Comparison of ENCODE assay signal across 8 cellular contexts in genomic region chr15:41568350-41569017, GRCh38. TPM values are rescaled to one million over a fixed set of nuclear protein-coding genes. Genes with fewer than 3 reads are reported as not detected.
DNase-seq lines count a peak whose midpoint lies in the region; ATAC-seq, FAIRE-seq and TF ChIP-seq lines count a peak whose summit lies in the region.

No MANE protein-coding gene starts in this region.

- CTCF ChIA-PET in endothelial cell of umbilical vein (lab: Charles Lee), result interaction anchor here (1.7 to 3.9 kb wide), 3 partner anchors 11 to 35 kb away, joined by 4 to 16 read pairs (median 9); no protein-coding TSS in a partner anchor
- CTCF ChIA-PET in activated CD8-positive, alpha-beta T cell treated with anti-CD3 and anti-CD28 coated beads, Interleukin-2, amount 10 ng/mL, durations not matched to agents 7 days and 5 days (lab: Charles Lee), result interaction anchor here (0.7 to 1.0 kb wide), 2 partner anchors 9 to 128 kb away, joined by 3 read pairs; no protein-coding TSS in a partner anchor

- no peaks in the 10 kb centered on the region for H3K79me2 ChIP-seq in endothelial cell of umbilical vein (ENCODE audit: control insufficient read depth, insufficient read depth, low read length)

- H3K36me3 ChIP-seq in endothelial cell of umbilical vein (ENCODE audit: control insufficient read depth in 2 of 2, extremely low read depth in 1 of 2, insufficient read depth in 2 of 2, low read length in 2 of 2) (peaks cover 0 to 4% of the 10 kb centered on the region in 2 experiments), mesodermal cell (ENCODE audit: control insufficient read depth, insufficient read depth, low read length) (peaks cover 73% of the 10 kb centered on the region), gastrocnemius medialis (no peaks in the 10 kb centered on the region), prostate gland (no peaks in the 10 kb centered on the region)

- no peak overlapping the region for H3K27ac Mint-ChIP-seq in activated CD8-positive, alpha-beta T cell treated with anti-CD3 and anti-CD28 coated beads, Interleukin-2, amount 10 ng/mL, durations not matched to agents 7 days and 5 days

- no peak overlapping the region for H2AFZ ChIP-seq in endothelial cell of umbilical vein (ENCODE audit: low read depth, low read length)

- TF ChIP-seq POLR2A in endothelial cell of umbilical vein (IDR thresholded peaks at IDR 0.05; ENCODE audit: low read depth, low read length) (no peak), gastrocnemius medialis (IDR thresholded peaks at IDR 0.05) (no peak), prostate gland (IDR thresholded peaks at IDR 0.05) (no peak)

- intact Hi-C loops in endothelial cell of umbilical vein (cut with micrococcal nuclease) (no loop called here), gastrocnemius medialis (cut with DNase I; ENCODE audit: low total_unique reads) (no loop called here), prostate gland (cut with DNase I) (no loop called here)

- no peaks in the 10 kb centered on the region for H3K9me3 Mint-ChIP-seq in activated CD8-positive, alpha-beta T cell treated with anti-CD3 and anti-CD28 coated beads, Interleukin-2, amount 10 ng/mL, durations not matched to agents 7 days and 5 days (ENCODE audit: insufficient read depth)

- H3K27me3 ChIP-seq in endothelial cell of umbilical vein (ENCODE audit: control insufficient read depth in 2 of 2, insufficient read depth in 2 of 2, low read length in 2 of 2) (no peaks in the 10 kb centered on the region), gastrocnemius medialis (no peaks in the 10 kb centered on the region), prostate gland (replicated peaks; ENCODE audit: insufficient read depth) (no peaks in the 10 kb centered on the region)

- BruUV-seq in endothelial cell of umbilical vein (replicated peaks; lab: Mats Ljungman, UMichigan), result no TSS peak

- WGBS in mesodermal cell (ENCODE audit: insufficient coverage in 2 of 2), 2 experiments, result 51 to 61% methylated on average over 5 to 8 of the region's 8 CpGs
- 71% methylated on average over 8 of the region's 8 CpGs for WGBS in prostate gland

- no peak overlapping the region for H3K4me3 ChIP-seq in endothelial cell of umbilical vein (replicated peaks in 1 of 3; ENCODE audit: insufficient read depth in 1 of 3, low read depth in 1 of 3, low read length in 3 of 3)
- H3K4me3 ChIP-seq in mesodermal cell (ENCODE audit: extremely low read depth, insufficient read depth, low read length, poor library complexity, severe bottlenecking), result peak overlapping the region; percentile 5
- H3K4me3 ChIP-seq in gastrocnemius medialis, result no peak overlapping the region
- H3K4me3 ChIP-seq in prostate gland, result no peak overlapping the region

- peak; percentile 32 for DNase-seq in A172 (ENCODE audit: low spot score)
- peak; percentile 35 for DNase-seq in NCI-H82 treated with DMSO at 0.1 percent for 48 hours (lab: John Stamatoyannopoulos, UW; ENCODE audit: unreplicated experiment)
- peak; percentile 16 for DNase-seq in endothelial cell of umbilical vein (ENCODE audit: low read depth, low spot score)
- no peak for DNase-seq in gastrocnemius medialis
- no peak for DNase-seq in activated CD8-positive, alpha-beta T cell treated with anti-CD3 and anti-CD28 coated beads, Interleukin-2, amount 10 ng/mL, durations not matched to agents 7 days and 5 days
- no peak for DNase-seq in prostate gland (ENCODE audit: low spot score)

- peaks cover 5% of the 10 kb centered on the region for H3K27me3 Mint-ChIP-seq in activated CD8-positive, alpha-beta T cell treated with anti-CD3 and anti-CD28 coated beads, Interleukin-2, amount 10 ng/mL, durations not matched to agents 7 days and 5 days (ENCODE audit: low read depth)

- no peaks in the 10 kb centered on the region for H3K4me1 Mint-ChIP-seq in activated CD8-positive, alpha-beta T cell treated with anti-CD3 and anti-CD28 coated beads, Interleukin-2, amount 10 ng/mL, durations not matched to agents 7 days and 5 days (ENCODE audit: low read depth)

- no peaks in the 10 kb centered on the region for H3K36me3 Mint-ChIP-seq in activated CD8-positive, alpha-beta T cell treated with anti-CD3 and anti-CD28 coated beads, Interleukin-2, amount 10 ng/mL, durations not matched to agents 7 days and 5 days (ENCODE audit: low read depth)

- TF ChIP-seq CTCF in endothelial cell of umbilical vein (IDR thresholded peaks at IDR 0.05; ENCODE audit: extremely low read depth in 1 of 2, insufficient read depth in 1 of 2, low read depth in 1 of 2, low read length in 2 of 2), result no peak
- TF ChIP-seq CTCF in gastrocnemius medialis (IDR thresholded peaks at IDR 0.05 in 4 of 5, conservative IDR thresholded peaks at IDR 0.05 in 1 of 5), result no peak
- no peak for TF ChIP-seq CTCF in prostate gland (IDR thresholded peaks at IDR 0.05)

- ATAC-seq in gastrocnemius medialis (no peak), HG03354 (IDR thresholded peaks at IDR 0.05; ENCODE audit: poor library complexity, severe bottlenecking, unreplicated experiment) (no peak)
- ATAC-seq in activated CD8-positive, alpha-beta T cell treated with anti-CD3 and anti-CD28 coated beads, Interleukin-2, amount 10 ng/mL, durations not matched to agents 7 days and 5 days, result no peak

- H3K9ac ChIP-seq in endothelial cell of umbilical vein (replicated peaks; ENCODE audit: extremely low read depth, insufficient read depth, low read length), result no peak overlapping the region

- H3K9me1 ChIP-seq in endothelial cell of umbilical vein (replicated peaks; ENCODE audit: control insufficient read depth, extremely low read depth, insufficient read depth, low read length), result no peaks in the 10 kb centered on the region

- H3K4me3 Mint-ChIP-seq in activated CD8-positive, alpha-beta T cell treated with anti-CD3 and anti-CD28 coated beads, Interleukin-2, amount 10 ng/mL, durations not matched to agents 7 days and 5 days, result no peak overlapping the region

- no peaks in the 10 kb centered on the region for H4K20me1 ChIP-seq in endothelial cell of umbilical vein (replicated peaks; ENCODE audit: control insufficient read depth, extremely low read depth, insufficient read depth, low read length)

- no peak overlapping the region for H3K27ac ChIP-seq in endothelial cell of umbilical vein (ENCODE audit: insufficient read depth, low read depth, low read length)
- peak overlapping the region; percentile 98 for H3K27ac ChIP-seq in mesodermal cell (ENCODE audit: low read depth, low read length, severe bottlenecking)
- H3K27ac ChIP-seq in gastrocnemius medialis, result no peak overlapping the region
- H3K27ac ChIP-seq in prostate gland, result no peak overlapping the region

- dilution Hi-C loops in endothelial cell of umbilical vein (cut with MboI; ENCODE audit: extremely low pct_ligation_motif_present, low sequenced_read_pairs), result no loop called here

- no peaks in the 10 kb centered on the region for H3K4me1 ChIP-seq in endothelial cell of umbilical vein (ENCODE audit: control insufficient read depth, extremely low read depth, insufficient read depth, low read length)
- H3K4me1 ChIP-seq in mesodermal cell (ENCODE audit: control insufficient read depth, insufficient read depth, low read length, poor library complexity, severe bottlenecking), result peaks cover 61% of the 10 kb centered on the region
- no peaks in the 10 kb centered on the region for H3K4me1 ChIP-seq in gastrocnemius medialis
- H3K4me1 ChIP-seq in prostate gland (replicated peaks), result no peaks in the 10 kb centered on the region

- in situ Hi-C loops in gastrocnemius medialis (cut with MboI; ENCODE audit: low sequenced_read_pairs in 4 of 4), result no loop called here

- no peak for FAIRE-seq in endothelial cell of umbilical vein (lab: Jason Lieb, UNC)

- POLR2A ChIA-PET in endothelial cell of umbilical vein (lab: Charles Lee), result no interaction called here
- POLR2A ChIA-PET in activated CD8-positive, alpha-beta T cell treated with anti-CD3 and anti-CD28 coated beads, Interleukin-2, amount 10 ng/mL, durations not matched to agents 7 days and 5 days (lab: Charles Lee), result no interaction called here

- H3K4me2 ChIP-seq in endothelial cell of umbilical vein (ENCODE audit: insufficient read depth, low read length), result no peak overlapping the region

- H3K9me3 ChIP-seq in endothelial cell of umbilical vein (replicated peaks; ENCODE audit: control insufficient read depth, insufficient read depth, low read length) (no peaks in the 10 kb centered on the region), mesodermal cell (ENCODE audit: control insufficient read depth, low read length) (no peaks in the 10 kb centered on the region), gastrocnemius medialis (no peaks in the 10 kb centered on the region), prostate gland (no peaks in the 10 kb centered on the region)

RNA-seq across cellular contexts. Expression of gene TYRO3, which starts 9.5 kb away (rescaled TPM):
- 10.7 and 22.2 TPM in 2 replicates for total RNA-seq in A172 (2014; rRNA removed; shearing (Covaris generic))
- 14.5 and 18.8 TPM in 2 replicates for total RNA-seq in endothelial cell of umbilical vein
- 13.3 and 14.1 TPM in 2 replicates for polyA plus RNA-seq in endothelial cell of umbilical vein
- polyA plus RNA-seq in endothelial cell of umbilical vein (2011; cell fraction: cytosol; rRNA removed), result 13.9 and 15.2 TPM in 2 replicates
- 12.1 and 18.0 TPM in 2 replicates for polyA plus RNA-seq in endothelial cell of umbilical vein (2011; cell fraction: nucleus; rRNA removed)
- 14.3 and 21.4 TPM in 2 replicates for polyA plus RNA-seq in endothelial cell of umbilical vein (2012)
- 32.8 and 39.4 TPM in 2 replicates for polyA minus RNA-seq in endothelial cell of umbilical vein
- 62.3 TPM for polyA minus RNA-seq in endothelial cell of umbilical vein (2011; cell fraction: cytosol; rRNA and poly(A)+ RNA removed)
- polyA minus RNA-seq in endothelial cell of umbilical vein (2011; cell fraction: nucleus; rRNA and poly(A)+ RNA removed), result 5.9 and 9.5 TPM in 2 replicates
- polyA plus RNA-seq in mesodermal cell (2013, experiment 1 of 2), result 81.7 TPM
- polyA plus RNA-seq in mesodermal cell (2013, experiment 2 of 2), result 79.1 TPM
- 1 to 10 TPM; 1.6 to 4.4 (median 2.4) TPM for total RNA-seq in gastrocnemius medialis
- under 1 TPM; 0.29 to 0.71 TPM for total RNA-seq in activated CD8-positive, alpha-beta T cell treated with anti-CD3 and anti-CD28 coated beads, Interleukin-2, amount 10 ng/mL, durations not matched to agents 7 days and 5 days
- 10 to 100 TPM in 1 of 2 donors, 1 to 10 TPM in 1; 5.2 to 99.6 TPM for total RNA-seq in prostate gland

RNA-seq across cellular contexts. Expression of gene RPAP1, which starts 24.4 kb away (rescaled TPM):
- 15.4 and 23.6 TPM in 2 replicates for total RNA-seq in A172 (2014; rRNA removed; shearing (Covaris generic))
- total RNA-seq in endothelial cell of umbilical vein (40.0 and 41.3 TPM in 2 replicates), gastrocnemius medialis (10 to 100 TPM; 17.8 to 73.2 (median 34.8) TPM), prostate gland (10 to 100 TPM; 17.0 to 47.3 TPM)
- polyA plus RNA-seq in endothelial cell of umbilical vein, result 18.5 and 18.7 TPM in 2 replicates
- polyA plus RNA-seq in endothelial cell of umbilical vein (2011; cell fraction: cytosol; rRNA removed), result 11.9 and 12.3 TPM in 2 replicates
- polyA plus RNA-seq in endothelial cell of umbilical vein (2011; cell fraction: nucleus; rRNA removed), result 31.7 and 35.9 TPM in 2 replicates
- 27.1 and 29.0 TPM in 2 replicates for polyA plus RNA-seq in endothelial cell of umbilical vein (2012)
- 13.3 and 18.7 TPM in 2 replicates for polyA minus RNA-seq in endothelial cell of umbilical vein
- polyA minus RNA-seq in endothelial cell of umbilical vein (2011; cell fraction: cytosol; rRNA and poly(A)+ RNA removed), result 17.1 TPM
- 21.2 and 21.6 TPM in 2 replicates for polyA minus RNA-seq in endothelial cell of umbilical vein (2011; cell fraction: nucleus; rRNA and poly(A)+ RNA removed)
- 38.0 TPM for polyA plus RNA-seq in mesodermal cell (2013, experiment 1 of 2)
- polyA plus RNA-seq in mesodermal cell (2013, experiment 2 of 2), result 26.4 TPM
- 10 to 100 TPM; 38.1 to 41.6 TPM for total RNA-seq in activated CD8-positive, alpha-beta T cell treated with anti-CD3 and anti-CD28 coated beads, Interleukin-2, amount 10 ng/mL, durations not matched to agents 7 days and 5 days

RNA-seq across cellular contexts. Expression of gene LTK, which starts 54.9 kb away (rescaled TPM):
- total RNA-seq in A172 (2014; rRNA removed; shearing (Covaris generic)), result 4.3 and 5.2 TPM in 2 replicates
- total RNA-seq in endothelial cell of umbilical vein (0.15 and 0.21 TPM in 2 replicates), gastrocnemius medialis (under 1 TPM in 2 of 4 donors, not detected in 2; 0.34 to 0.68 TPM), prostate gland (1 to 10 TPM in 1 of 2 donors, not detected in 1; 1.5 TPM)
- polyA plus RNA-seq in endothelial cell of umbilical vein, result 0.17 and 0.18 TPM in 2 replicates
- 0.05 and 0.11 TPM in 2 replicates for polyA plus RNA-seq in endothelial cell of umbilical vein (2011; cell fraction: cytosol; rRNA removed)
- polyA plus RNA-seq in endothelial cell of umbilical vein (2011; cell fraction: nucleus; rRNA removed), result 0.55 and 0.56 TPM in 2 replicates
- polyA plus RNA-seq in endothelial cell of umbilical vein (2012), result 0.12 TPM in 1 of 2 replicates, not detected in the other
- polyA minus RNA-seq in endothelial cell of umbilical vein, result 0.32 TPM in 1 of 2 replicates, not detected in the other
- not detected for polyA minus RNA-seq in endothelial cell of umbilical vein (2011; cell fraction: cytosol; rRNA and poly(A)+ RNA removed)
- 0.24 TPM in 1 of 2 replicates, not detected in the other for polyA minus RNA-seq in endothelial cell of umbilical vein (2011; cell fraction: nucleus; rRNA and poly(A)+ RNA removed)
- polyA plus RNA-seq in mesodermal cell (2013, experiment 1 of 2), result 1.8 TPM
- 2.2 TPM for polyA plus RNA-seq in mesodermal cell (2013, experiment 2 of 2)
- total RNA-seq in activated CD8-positive, alpha-beta T cell treated with anti-CD3 and anti-CD28 coated beads, Interleukin-2, amount 10 ng/mL, durations not matched to agents 7 days and 5 days, result under 1 TPM; 0.21 TPM

Comparison
In these comparisons a context has a peak if more than half of its experiments do, and no peak if none do; other contexts are left out.
1. DNase-seq: peak in A172 (single experiment), NCI-H82 treated with DMSO at 0.1 percent for 48 hours (single experiment) and endothelial cell of umbilical vein (single experiment); none in gastrocnemius medialis (0 of 2), activated CD8-positive, alpha-beta T cell treated with anti-CD3 and anti-CD28 coated beads, Interleukin-2, amount 10 ng/mL, durations not matched to agents 7 days and 5 days (single experiment) and prostate gland (single experiment).